ENCODE assay signal across 8 cellular contexts in genomic region chr14:54567224-54567633, GRCh38. TPM values are rescaled to one million over a fixed set of nuclear protein-coding genes. Genes with fewer than 3 reads are reported as not detected.
DNase-seq lines count a peak whose midpoint lies in the region; ATAC-seq and TF ChIP-seq lines count a peak whose summit lies in the region.

No MANE protein-coding gene starts in this region.

- H3K4me1 ChIP-seq in body of pancreas (peaks cover 19% of the 10 kb centered on the region), left lung (peaks cover 19 to 60% of the 10 kb centered on the region in 2 donors)

- H3K27ac ChIP-seq in body of pancreas, result peak overlapping the region; percentile 99 to 100 (median 100)
- peak overlapping the region; percentile 86 to 98 for H3K27ac ChIP-seq in left lung
- peak overlapping the region; percentile 65 for H3K27ac ChIP-seq in temporal lobe (ENCODE audit: low read depth, low read length)

- H3K36me3 ChIP-seq in body of pancreas (replicated peaks in 1 of 2; ENCODE audit: insufficient read depth in 1 of 2, low read depth in 2 of 2) (no peaks in the 10 kb centered on the region), left lung (no peaks in the 10 kb centered on the region)

- 0% methylated on average over 10 to 28 of the region's 31 CpGs for WGBS in body of pancreas, 2 donors

- intact Hi-C loops in body of pancreas (cut with DNase I), result no loop called here
- intact Hi-C loops in left lung (cut with DNase I), result loop anchor here in 1 of 2 donors (5.0 kb wide), 1 partner anchor 205 kb away; no protein-coding TSS in a partner anchor

- peak overlapping the region; percentile 62 for H3K4me3 ChIP-seq in GM12864 (ENCODE audit: low read depth, low read length)
- peak overlapping the region; percentile 48 to 59 for H3K4me3 ChIP-seq in body of pancreas
- peak overlapping the region; percentile 67 to 86 for H3K4me3 ChIP-seq in left lung

- H3K9me3 ChIP-seq in body of pancreas (no peaks in the 10 kb centered on the region), left lung (peaks cover 0 to under 1% of the 10 kb centered on the region in 2 donors)

- H3K27me3 ChIP-seq in body of pancreas (no peaks in the 10 kb centered on the region), left lung (peaks cover 0 to 63% of the 10 kb centered on the region in 2 donors)

- no peak for ATAC-seq in body of pancreas
- ATAC-seq in left lung, result peak; percentile 2
- no peak for ATAC-seq in HG03442 (IDR thresholded peaks at IDR 0.05; ENCODE audit: unreplicated experiment)
- ATAC-seq in GM21737 (IDR thresholded peaks at IDR 0.05; ENCODE audit: unreplicated experiment), result no peak

- no peak for TF ChIP-seq CTCF in GM12864 (IDR thresholded peaks at IDR 0.05; ENCODE audit: low read depth, low read length, missing control alignments)
- no peak for TF ChIP-seq CTCF in body of pancreas (IDR thresholded peaks at IDR 0.05)
- no peak for TF ChIP-seq CTCF in left lung (IDR thresholded peaks at IDR 0.05)

- no peak for TF ChIP-seq POLR2A in body of pancreas (IDR thresholded peaks at IDR 0.05)

- DNase-seq in GM12864 (ENCODE audit: low read depth) (no peak), HuH-7 (ENCODE audit: low spot score) (peak; percentile 46), body of pancreas (no peak), left lung (peak in 1 of 2 donors; percentile 54), HT-29 (ENCODE audit: low spot score) (no peak)

RNA-seq across cellular contexts. Expression of gene SAMD4A, which starts 0.3 kb away (rescaled TPM):
- total RNA-seq in body of pancreas, result 10 to 100 TPM; 11.2 to 15.3 TPM
- 10 to 100 TPM; 22.3 to 40.5 TPM for total RNA-seq in left lung
- 9.1 TPM for total RNA-seq in temporal lobe
- 9.0 and 9.5 TPM in 2 replicates for total RNA-seq in HT-29 (2014; rRNA removed; shearing (Covaris generic))

RNA-seq across cellular contexts. Expression of gene CGRRF1, which starts 57.5 kb away (rescaled TPM):
- 10 to 100 TPM in 1 of 2 donors, 1 to 10 TPM in 1; 6.3 to 11.4 TPM for total RNA-seq in body of pancreas
- total RNA-seq in left lung, result 10 to 100 TPM; 17.5 to 20.1 TPM
- total RNA-seq in temporal lobe, result 17.0 TPM
- 1.1 and 2.6 TPM in 2 replicates for total RNA-seq in HT-29 (2014; rRNA removed; shearing (Covaris generic))
